ENCODE assay signal across 9 cellular contexts in genomic region chr11:65646921-65647701, GRCh38. TPM values are rescaled to one million over a fixed set of nuclear protein-coding genes. Genes with fewer than 3 reads are reported as not detected.
DNase-seq lines count a peak whose midpoint lies in the region; ATAC-seq and TF ChIP-seq lines count a peak whose summit lies in the region.
"Had no signal": no experiment of that assay in that cellular context is flagged by ENCODE, and none has a peak within 500 bp of the region (broad histone marks: within the 10 kb centered on the region; RNA-seq: fewer than 3 reads in every experiment).

No MANE protein-coding gene starts in this region.

- H3K9ac ChIP-seq in PC-3 (ENCODE audit: low read length) (peak overlapping the region; percentile 48), neural cell (ENCODE audit: low read length) (no peak overlapping the region)

- H3K4me3 Mint-ChIP-seq in activated CD8-positive, alpha-beta T cell treated with anti-CD3 and anti-CD28 coated beads for 36 hours, result no peak overlapping the region

- CTCF ChIA-PET in PC-3 (lab: Charles Lee), result no interaction called here
- CTCF ChIA-PET in activated CD8-positive, alpha-beta T cell treated with anti-CD3 and anti-CD28 coated beads for 36 hours (lab: Charles Lee), result no interaction called here

- no peaks in the 10 kb centered on the region for H3K9me3 Mint-ChIP-seq in activated CD8-positive, alpha-beta T cell treated with anti-CD3 and anti-CD28 coated beads for 36 hours

- H3K4me3 ChIP-seq in PC-3 (ENCODE audit: low read length) (peak overlapping the region; percentile 76), fibroblast of pulmonary artery (replicated peaks; ENCODE audit: low read depth, low read length) (peak overlapping the region; percentile 22), neural cell (ENCODE audit: low read length) (peak overlapping the region; percentile 18)

- ATAC-seq in PC-3 (peak; percentile 69), GM18519 (IDR thresholded peaks at IDR 0.05; ENCODE audit: low FRiP score, unreplicated experiment) (no peak)
- no peak for ATAC-seq in activated CD8-positive, alpha-beta T cell treated with anti-CD3 and anti-CD28 coated beads for 36 hours

- H3K27ac ChIP-seq in PC-3 (ENCODE audit: low read length), result no peak overlapping the region
- H3K27ac ChIP-seq in neural cell (ENCODE audit: low read length), result no peak overlapping the region

- intact Hi-C loops in PC-3 (cut with micrococcal nuclease), result no loop called here
- intact Hi-C loops in activated CD8-positive, alpha-beta T cell treated with anti-CD3 and anti-CD28 coated beads for 36 hours (cut with micrococcal nuclease), result no loop called here

- H3K4me1 ChIP-seq in PC-3 (ENCODE audit: insufficient read depth, low read length), result peaks cover 12% of the 10 kb centered on the region

- BruUV-seq in PC-3 (replicated peaks; lab: Mats Ljungman, UMichigan), result no TSS peak

- DNase-seq in AG08395 (ENCODE audit: low spot score) (peak; percentile 17), PC-3 (peak; percentile 71), fibroblast of pulmonary artery (ENCODE audit: low read depth) (peak; percentile 24), NCI-H1436 treated with DMSO at 0.1 percent for 48 hours (lab: John Stamatoyannopoulos, UW) (no peak)
- no peak for DNase-seq in activated CD8-positive, alpha-beta T cell treated with anti-CD3 and anti-CD28 coated beads for 36 hours
- no peak for DNase-seq in effector CD8-positive, alpha-beta T cell (lab: John Stamatoyannopoulos, UW)
- DNase-seq: NCI-H2029 had no signal

- H3F3A ChIP-seq in PC-3 (ENCODE audit: low read length, unreplicated experiment), result no peaks in the 10 kb centered on the region
- H3F3A ChIP-seq in neural cell (ENCODE audit: insufficient read depth, low read length, poor library complexity, severe bottlenecking), result no peaks in the 10 kb centered on the region

- H3K36me3 Mint-ChIP-seq in activated CD8-positive, alpha-beta T cell treated with anti-CD3 and anti-CD28 coated beads for 36 hours (ENCODE audit: low read depth), result peaks cover 40% of the 10 kb centered on the region

- peaks cover 29% of the 10 kb centered on the region for H3K4me1 Mint-ChIP-seq in activated CD8-positive, alpha-beta T cell treated with anti-CD3 and anti-CD28 coated beads for 36 hours (ENCODE audit: low read depth)

- H3K27ac Mint-ChIP-seq in activated CD8-positive, alpha-beta T cell treated with anti-CD3 and anti-CD28 coated beads for 36 hours, result no peak overlapping the region

- no peak for TF ChIP-seq EP300 in neural cell (conservative IDR thresholded peaks at IDR 0.05; ENCODE audit: poor library complexity, severe bottlenecking)

- H3K79me2 ChIP-seq in PC-3 (ENCODE audit: low read length) (no peaks in the 10 kb centered on the region), neural cell (replicated peaks; ENCODE audit: insufficient read depth, low read length) (no peaks in the 10 kb centered on the region)

- H3K27me3 Mint-ChIP-seq in activated CD8-positive, alpha-beta T cell treated with anti-CD3 and anti-CD28 coated beads for 36 hours, result no peaks in the 10 kb centered on the region

- no peaks in the 10 kb centered on the region for H4K20me1 ChIP-seq in PC-3 (ENCODE audit: low read length)
- no peaks in the 10 kb centered on the region for H4K20me1 ChIP-seq in neural cell (ENCODE audit: insufficient read depth)

- POLR2A ChIA-PET in PC-3 (lab: Charles Lee; ENCODE audit: unreplicated experiment), result interaction anchor here (0.5 to 0.7 kb wide), 4 partner anchors 44 to 312 kb away, joined by 3 to 13 read pairs (median 4); partner anchors contain the start of gene ZNRD2
- POLR2A ChIA-PET in activated CD8-positive, alpha-beta T cell treated with anti-CD3 and anti-CD28 coated beads for 36 hours (lab: Charles Lee), result interaction anchor here (1.0 to 23.0 kb wide), 3 partner anchors 8 to 32 kb away, joined by 3 to 320 read pairs (median 5); partner anchors contain the start of genes PCNX3 and RELA

- H3K9me2 ChIP-seq in PC-3 (replicated peaks; ENCODE audit: low read length), result no peaks in the 10 kb centered on the region
- H3K9me2 ChIP-seq in neural cell (ENCODE audit: insufficient read depth, low read length), result no peaks in the 10 kb centered on the region

- H3K9me3 ChIP-seq in PC-3 (ENCODE audit: low read length) (no peaks in the 10 kb centered on the region), neural cell (ENCODE audit: low read length) (no peaks in the 10 kb centered on the region)

- H2AFZ ChIP-seq in PC-3 (ENCODE audit: low read length) (peak overlapping the region; percentile 85), neural cell (ENCODE audit: low read depth, low read length) (no peak overlapping the region)

- TF ChIP-seq CTCF in PC-3 (conservative IDR thresholded peaks at IDR 0.05; ENCODE audit: low read depth, low read length) (no peak), fibroblast of pulmonary artery (IDR thresholded peaks at IDR 0.05; ENCODE audit: low read length, missing control alignments) (no peak), neural cell (IDR thresholded peaks at IDR 0.05; ENCODE audit: poor library complexity, severe bottlenecking) (no peak)
- TF ChIP-seq CTCF in activated CD8-positive, alpha-beta T cell treated with anti-CD3 and anti-CD28 coated beads for 36 hours (IDR thresholded peaks at IDR 0.05), result no peak

- TF ChIP-seq RAD21 in neural cell (conservative IDR thresholded peaks at IDR 0.05), result no peak

- no peaks in the 10 kb centered on the region for H3K27me3 ChIP-seq in PC-3 (ENCODE audit: low read length)
- peaks cover 14% of the 10 kb centered on the region for H3K27me3 ChIP-seq in neural cell (ENCODE audit: insufficient read depth, low read depth, low read length)

- H3K36me3 ChIP-seq in PC-3 (ENCODE audit: low read depth, low read length), result no peaks in the 10 kb centered on the region
- H3K36me3 ChIP-seq in neural cell (ENCODE audit: insufficient read depth, low read length), result no peaks in the 10 kb centered on the region

- peak overlapping the region; percentile 88 for H3K4me2 ChIP-seq in PC-3 (ENCODE audit: low read length)
- H3K4me2 ChIP-seq in neural cell (ENCODE audit: low read length), result no peak overlapping the region

TF ChIP-seq in neural cell, 6 proteins besides CTCF, POLR2A, EP300 and RAD21:
- TF ChIP-seq MXI1 (conservative IDR thresholded peaks at IDR 0.05; ENCODE audit: poor library complexity, severe bottlenecking) (no peak), TAF1 (IDR thresholded peaks at IDR 0.05; ENCODE audit: low read depth) (no peak), POLR2AphosphoS5 (IDR thresholded peaks at IDR 0.05) (no peak), EZH2 (IDR thresholded peaks at IDR 0.05; ENCODE audit: borderline replicate concordance, insufficient read depth, low read length, poor library complexity, severe bottlenecking) (no peak), REST (IDR thresholded peaks at IDR 0.05; ENCODE audit: borderline replicate concordance) (no peak), SMC3 (conservative IDR thresholded peaks at IDR 0.05; ENCODE audit: poor library complexity) (no peak)

RNA-seq across cellular contexts. Expression of gene SIPA1, which starts 9.2 kb away (rescaled TPM):
- total RNA-seq in PC-3 (2014; rRNA removed), result 113 and 161 TPM in 2 replicates
- 0.16 and 6.5 TPM in 2 replicates for polyA plus RNA-seq in neural cell
- 0.97 and 1.6 TPM in 2 replicates for polyA minus RNA-seq in neural cell
- total RNA-seq in activated CD8-positive, alpha-beta T cell treated with anti-CD3 and anti-CD28 coated beads for 36 hours, result 100 to 1,000 TPM; 172 to 180 TPM

RNA-seq across cellular contexts. Expression of gene RELA, which starts 15.6 kb away (rescaled TPM):
- total RNA-seq in PC-3 (2014; rRNA removed), result 70.3 and 84.2 TPM in 2 replicates
- polyA plus RNA-seq in neural cell, result 19.3 and 19.5 TPM in 2 replicates
- polyA minus RNA-seq in neural cell, result 22.4 and 24.0 TPM in 2 replicates
- 10 to 100 TPM; 65.6 to 72.5 TPM for total RNA-seq in activated CD8-positive, alpha-beta T cell treated with anti-CD3 and anti-CD28 coated beads for 36 hours

RNA-seq across cellular contexts. Expression of gene PCNX3, which starts 31.5 kb away (rescaled TPM):
- total RNA-seq in PC-3 (2014; rRNA removed), result 53.6 and 69.9 TPM in 2 replicates
- polyA plus RNA-seq in neural cell, result 7.8 and 8.1 TPM in 2 replicates
- polyA minus RNA-seq in neural cell, result 16.1 and 22.2 TPM in 2 replicates
- total RNA-seq in activated CD8-positive, alpha-beta T cell treated with anti-CD3 and anti-CD28 coated beads for 36 hours, result 10 to 100 TPM; 34.3 to 34.4 TPM

RNA-seq across cellular contexts. Expression of gene MAP3K11, which starts 33.1 kb away (rescaled TPM):
- 80.1 and 106 TPM in 2 replicates for total RNA-seq in PC-3 (2014; rRNA removed)
- polyA plus RNA-seq in neural cell, result 3.9 and 6.6 TPM in 2 replicates
- polyA minus RNA-seq in neural cell, result 12.0 and 13.4 TPM in 2 replicates
- total RNA-seq in activated CD8-positive, alpha-beta T cell treated with anti-CD3 and anti-CD28 coated beads for 36 hours, result 10 to 100 TPM; 40.3 to 45.6 TPM

RNA-seq across cellular contexts. Expression of gene KCNK7, which starts 51.5 kb away (rescaled TPM):
- 0.58 and 0.69 TPM in 2 replicates for total RNA-seq in PC-3 (2014; rRNA removed)
- 1.1 TPM in 1 of 2 replicates, not detected in the other for polyA plus RNA-seq in neural cell
- 0.49 TPM in 1 of 2 replicates, not detected in the other for polyA minus RNA-seq in neural cell
- under 1 TPM in 1 of 2 experiments, not detected in 1; 0.77 TPM for total RNA-seq in activated CD8-positive, alpha-beta T cell treated with anti-CD3 and anti-CD28 coated beads for 36 hours

Comparison
In these comparisons a context has a peak if more than half of its experiments do, and no peak if none do; other contexts are left out.
1. DNase-seq: peak in AG08395 (single experiment), PC-3 (single experiment) and fibroblast of pulmonary artery (single experiment); none in activated CD8-positive, alpha-beta T cell treated with anti-CD3 and anti-CD28 coated beads for 36 hours (single experiment), NCI-H1436 treated with DMSO at 0.1 percent for 48 hours (single experiment) and effector CD8-positive, alpha-beta T cell (single experiment).
2. H3K4me3 ChIP-seq: peak in every context shown above with its lines; median percentile 76 in PC-3; 22 in fibroblast of pulmonary artery; 18 in neural cell.